1 cellular context compared by ENCODE assay signal in genomic region chr14:53979747-53980642, GRCh38.
TF ChIP-seq lines count a peak whose summit lies in the region.

No MANE protein-coding gene starts in this region.

TF ChIP-seq in HepG2, 621 proteins besides CTCF, POLR2A, EP300 and RAD21 (continued from another document and continues in another):
- TF ChIP-seq, protein P1, sequence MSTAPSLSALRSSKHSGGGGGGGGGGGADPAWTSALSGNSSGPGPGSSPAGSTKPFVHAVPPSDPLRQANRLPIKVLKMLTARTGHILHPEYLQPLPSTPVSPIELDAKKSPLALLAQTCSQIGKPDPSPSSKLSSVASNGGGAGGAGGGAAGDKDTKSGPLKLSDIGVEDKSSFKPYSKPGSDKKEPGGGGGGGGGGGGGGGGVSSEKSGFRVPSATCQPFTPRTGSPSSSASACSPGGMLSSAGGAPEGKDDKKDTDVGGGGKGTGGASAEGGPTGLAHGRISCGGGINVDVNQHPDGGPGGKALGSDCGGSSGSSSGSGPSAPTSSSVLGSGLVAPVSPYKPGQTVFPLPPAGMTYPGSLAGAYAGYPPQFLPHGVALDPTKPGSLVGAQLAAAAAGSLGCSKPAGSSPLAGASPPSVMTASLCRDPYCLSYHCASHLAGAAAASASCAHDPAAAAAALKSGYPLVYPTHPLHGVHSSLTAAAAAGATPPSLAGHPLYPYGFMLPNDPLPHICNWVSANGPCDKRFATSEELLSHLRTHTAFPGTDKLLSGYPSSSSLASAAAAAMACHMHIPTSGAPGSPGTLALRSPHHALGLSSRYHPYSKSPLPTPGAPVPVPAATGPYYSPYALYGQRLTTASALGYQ (CRISPR knock-in tag; IDR thresholded peaks at IDR 0.05), result peak; percentile 65; the same call in 1 of the 2 replicates
- peak; percentile 76; the same call in 1 of the 2 replicates for TF ChIP-seq MEIS1 (CRISPR knock-in tag; IDR thresholded peaks at IDR 0.05; ENCODE audit: borderline replicate concordance)
- TF ChIP-seq, protein P2, sequence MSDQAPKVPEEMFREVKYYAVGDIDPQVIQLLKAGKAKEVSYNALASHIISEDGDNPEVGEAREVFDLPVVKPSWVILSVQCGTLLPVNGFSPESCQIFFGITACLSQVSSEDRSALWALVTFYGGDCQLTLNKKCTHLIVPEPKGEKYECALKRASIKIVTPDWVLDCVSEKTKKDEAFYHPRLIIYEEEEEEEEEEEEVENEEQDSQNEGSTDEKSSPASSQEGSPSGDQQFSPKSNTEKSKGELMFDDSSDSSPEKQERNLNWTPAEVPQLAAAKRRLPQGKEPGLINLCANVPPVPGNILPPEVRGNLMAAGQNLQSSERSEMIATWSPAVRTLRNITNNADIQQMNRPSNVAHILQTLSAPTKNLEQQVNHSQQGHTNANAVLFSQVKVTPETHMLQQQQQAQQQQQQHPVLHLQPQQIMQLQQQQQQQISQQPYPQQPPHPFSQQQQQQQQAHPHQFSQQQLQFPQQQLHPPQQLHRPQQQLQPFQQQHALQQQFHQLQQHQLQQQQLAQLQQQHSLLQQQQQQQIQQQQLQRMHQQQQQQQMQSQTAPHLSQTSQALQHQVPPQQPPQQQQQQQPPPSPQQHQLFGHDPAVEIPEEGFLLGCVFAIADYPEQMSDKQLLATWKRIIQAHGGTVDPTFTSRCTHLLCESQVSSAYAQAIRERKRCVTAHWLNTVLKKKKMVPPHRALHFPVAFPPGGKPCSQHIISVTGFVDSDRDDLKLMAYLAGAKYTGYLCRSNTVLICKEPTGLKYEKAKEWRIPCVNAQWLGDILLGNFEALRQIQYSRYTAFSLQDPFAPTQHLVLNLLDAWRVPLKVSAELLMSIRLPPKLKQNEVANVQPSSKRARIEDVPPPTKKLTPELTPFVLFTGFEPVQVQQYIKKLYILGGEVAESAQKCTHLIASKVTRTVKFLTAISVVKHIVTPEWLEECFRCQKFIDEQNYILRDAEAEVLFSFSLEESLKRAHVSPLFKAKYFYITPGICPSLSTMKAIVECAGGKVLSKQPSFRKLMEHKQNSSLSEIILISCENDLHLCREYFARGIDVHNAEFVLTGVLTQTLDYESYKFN (CRISPR knock-in tag; conservative IDR thresholded peaks at IDR 0.05), result peak; percentile 90
- TF ChIP-seq ZNF614 (CRISPR knock-in tag; IDR thresholded peaks at IDR 0.05; ENCODE audit: borderline replicate concordance), result peak; percentile 62; the same call in 1 of the 2 replicates
- TF ChIP-seq POLR2AphosphoS5 (IDR thresholded peaks at IDR 0.05; ENCODE audit: low read depth, low read length), result no peak
- TF ChIP-seq, protein P3, sequence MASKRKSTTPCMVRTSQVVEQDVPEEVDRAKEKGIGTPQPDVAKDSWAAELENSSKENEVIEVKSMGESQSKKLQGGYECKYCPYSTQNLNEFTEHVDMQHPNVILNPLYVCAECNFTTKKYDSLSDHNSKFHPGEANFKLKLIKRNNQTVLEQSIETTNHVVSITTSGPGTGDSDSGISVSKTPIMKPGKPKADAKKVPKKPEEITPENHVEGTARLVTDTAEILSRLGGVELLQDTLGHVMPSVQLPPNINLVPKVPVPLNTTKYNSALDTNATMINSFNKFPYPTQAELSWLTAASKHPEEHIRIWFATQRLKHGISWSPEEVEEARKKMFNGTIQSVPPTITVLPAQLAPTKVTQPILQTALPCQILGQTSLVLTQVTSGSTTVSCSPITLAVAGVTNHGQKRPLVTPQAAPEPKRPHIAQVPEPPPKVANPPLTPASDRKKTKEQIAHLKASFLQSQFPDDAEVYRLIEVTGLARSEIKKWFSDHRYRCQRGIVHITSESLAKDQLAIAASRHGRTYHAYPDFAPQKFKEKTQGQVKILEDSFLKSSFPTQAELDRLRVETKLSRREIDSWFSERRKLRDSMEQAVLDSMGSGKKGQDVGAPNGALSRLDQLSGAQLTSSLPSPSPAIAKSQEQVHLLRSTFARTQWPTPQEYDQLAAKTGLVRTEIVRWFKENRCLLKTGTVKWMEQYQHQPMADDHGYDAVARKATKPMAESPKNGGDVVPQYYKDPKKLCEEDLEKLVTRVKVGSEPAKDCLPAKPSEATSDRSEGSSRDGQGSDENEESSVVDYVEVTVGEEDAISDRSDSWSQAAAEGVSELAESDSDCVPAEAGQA (IDR thresholded peaks at IDR 0.05; ENCODE audit: low read depth), result no peak
- TF ChIP-seq, protein P3 (CRISPR knock-in tag; IDR thresholded peaks at IDR 0.05; ENCODE audit: borderline replicate concordance), result peak; percentile 25; the same call in 1 of the 2 replicates
- no peak; the same call in 1 of the 2 replicates for TF ChIP-seq MED13 (CRISPR knock-in tag; IDR thresholded peaks at IDR 0.05)
- TF ChIP-seq STAG1 (CRISPR knock-in tag; IDR thresholded peaks at IDR 0.05), result peak; percentile 31
- TF ChIP-seq ADNP (CRISPR knock-in tag; IDR thresholded peaks at IDR 0.05), result peak; percentile 77; the same call in 1 of the 2 replicates
- TF ChIP-seq GFI1 (CRISPR knock-in tag; IDR thresholded peaks at IDR 0.05; ENCODE audit: borderline replicate concordance), result peak; percentile 88
- TF ChIP-seq ZNF256 (CRISPR knock-in tag; conservative IDR thresholded peaks at IDR 0.05), result no peak
- peak; percentile 67; the same call in 1 of the 2 replicates for TF ChIP-seq MAFF (IDR thresholded peaks at IDR 0.05; ENCODE audit: low read depth, low read length)
- peak; percentile 21; the same call in 1 of the 2 replicates for TF ChIP-seq MXD3 (CRISPR knock-in tag; IDR thresholded peaks at IDR 0.05)
- TF ChIP-seq, protein P4, sequence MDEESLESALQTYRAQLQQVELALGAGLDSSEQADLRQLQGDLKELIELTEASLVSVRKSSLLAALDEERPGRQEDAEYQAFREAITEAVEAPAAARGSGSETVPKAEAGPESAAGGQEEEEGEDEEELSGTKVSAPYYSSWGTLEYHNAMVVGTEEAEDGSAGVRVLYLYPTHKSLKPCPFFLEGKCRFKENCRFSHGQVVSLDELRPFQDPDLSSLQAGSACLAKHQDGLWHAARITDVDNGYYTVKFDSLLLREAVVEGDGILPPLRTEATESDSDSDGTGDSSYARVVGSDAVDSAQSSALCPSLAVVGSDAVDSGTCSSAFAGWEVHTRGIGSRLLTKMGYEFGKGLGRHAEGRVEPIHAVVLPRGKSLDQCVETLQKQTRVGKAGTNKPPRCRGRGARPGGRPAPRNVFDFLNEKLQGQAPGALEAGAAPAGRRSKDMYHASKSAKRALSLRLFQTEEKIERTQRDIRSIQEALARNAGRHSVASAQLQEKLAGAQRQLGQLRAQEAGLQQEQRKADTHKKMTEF (CRISPR knock-in tag; IDR thresholded peaks at IDR 0.05), result peak; percentile 82
- TF ChIP-seq STAT5B (CRISPR knock-in tag; IDR thresholded peaks at IDR 0.05), result no peak
- 0 out of 2 replicates have a peak, but pooled peaks have one; percentile 48 for TF ChIP-seq SMAD3 (CRISPR knock-in tag; IDR thresholded peaks at IDR 0.05)
- peak; percentile 90 for TF ChIP-seq JUND (CRISPR knock-in tag; IDR thresholded peaks at IDR 0.05)
- peak; percentile 70 for TF ChIP-seq MIXL1 (CRISPR knock-in tag; IDR thresholded peaks at IDR 0.05)
- 0 out of 2 replicates have a peak, but pooled peaks have one; percentile 11 for TF ChIP-seq SMC3 (IDR thresholded peaks at IDR 0.05; ENCODE audit: low read length)
- TF ChIP-seq HDAC1 (CRISPR knock-in tag; IDR thresholded peaks at IDR 0.05), result peak; percentile 89
- TF ChIP-seq PAF1 (CRISPR knock-in tag; IDR thresholded peaks at IDR 0.05), result no peak
- TF ChIP-seq ZNF331 (CRISPR knock-in tag; IDR thresholded peaks at IDR 0.05), result peak; percentile 90
- TF ChIP-seq PITX1 (CRISPR knock-in tag; IDR thresholded peaks at IDR 0.05), result 0 out of 2 replicates have a peak, but pooled peaks have one; percentile 63
- TF ChIP-seq ELF4 (CRISPR knock-in tag; IDR thresholded peaks at IDR 0.05; ENCODE audit: borderline replicate concordance), result peak; percentile 33; the same call in 1 of the 2 replicates
- no peak for TF ChIP-seq ZFP41 (CRISPR knock-in tag; IDR thresholded peaks at IDR 0.05; ENCODE audit: borderline replicate concordance)
- TF ChIP-seq SOX13 (IDR thresholded peaks at IDR 0.05), result 0 out of 2 replicates have a peak, but pooled peaks have one; percentile 30
- peak in 1 of 2 experiments; percentile 86; a peak in 2 of 4 replicates for TF ChIP-seq SOX13 (CRISPR knock-in tag; conservative IDR thresholded peaks at IDR 0.05 in 1 of 2, IDR thresholded peaks at IDR 0.05 in 1 of 2)
- peak; percentile 72; the same call in 1 of the 2 replicates for TF ChIP-seq YEATS4 (CRISPR knock-in tag; IDR thresholded peaks at IDR 0.05; ENCODE audit: borderline replicate concordance)
- TF ChIP-seq ZMAT3 (CRISPR knock-in tag; conservative IDR thresholded peaks at IDR 0.05), result 0 out of 2 replicates have a peak, but pooled peaks have one; percentile 40
- no peak for TF ChIP-seq MATR3 (CRISPR knock-in tag; IDR thresholded peaks at IDR 0.05)
- no peak for TF ChIP-seq ZNF30 (CRISPR knock-in tag; IDR thresholded peaks at IDR 0.05)
- TF ChIP-seq NFYC (CRISPR knock-in tag; IDR thresholded peaks at IDR 0.05), result no peak
- TF ChIP-seq MAF1 (CRISPR knock-in tag; IDR thresholded peaks at IDR 0.05; ENCODE audit: borderline replicate concordance), result no peak
- TF ChIP-seq ESRRA (CRISPR knock-in tag; IDR thresholded peaks at IDR 0.05; ENCODE audit: low read depth), result no peak; the same call in none of the 2 replicates
- 0 out of 2 replicates have a peak, but pooled peaks have one; percentile 34 for TF ChIP-seq RFXAP (CRISPR knock-in tag; IDR thresholded peaks at IDR 0.05; ENCODE audit: borderline replicate concordance)
- TF ChIP-seq THAP11 (CRISPR knock-in tag; IDR thresholded peaks at IDR 0.05), result peak; percentile 61; the same call in 1 of the 2 replicates
- no peak for TF ChIP-seq ZSCAN12 (CRISPR knock-in tag; IDR thresholded peaks at IDR 0.05)
- TF ChIP-seq ZNF619 (CRISPR knock-in tag; IDR thresholded peaks at IDR 0.05), result no peak
- TF ChIP-seq ZNF382 (CRISPR knock-in tag; IDR thresholded peaks at IDR 0.05; ENCODE audit: borderline replicate concordance), result no peak
- TF ChIP-seq, protein P5, sequence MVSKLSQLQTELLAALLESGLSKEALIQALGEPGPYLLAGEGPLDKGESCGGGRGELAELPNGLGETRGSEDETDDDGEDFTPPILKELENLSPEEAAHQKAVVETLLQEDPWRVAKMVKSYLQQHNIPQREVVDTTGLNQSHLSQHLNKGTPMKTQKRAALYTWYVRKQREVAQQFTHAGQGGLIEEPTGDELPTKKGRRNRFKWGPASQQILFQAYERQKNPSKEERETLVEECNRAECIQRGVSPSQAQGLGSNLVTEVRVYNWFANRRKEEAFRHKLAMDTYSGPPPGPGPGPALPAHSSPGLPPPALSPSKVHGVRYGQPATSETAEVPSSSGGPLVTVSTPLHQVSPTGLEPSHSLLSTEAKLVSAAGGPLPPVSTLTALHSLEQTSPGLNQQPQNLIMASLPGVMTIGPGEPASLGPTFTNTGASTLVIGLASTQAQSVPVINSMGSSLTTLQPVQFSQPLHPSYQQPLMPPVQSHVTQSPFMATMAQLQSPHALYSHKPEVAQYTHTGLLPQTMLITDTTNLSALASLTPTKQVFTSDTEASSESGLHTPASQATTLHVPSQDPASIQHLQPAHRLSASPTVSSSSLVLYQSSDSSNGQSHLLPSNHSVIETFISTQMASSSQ (IDR thresholded peaks at IDR 0.05; ENCODE audit: low read depth), result peak; percentile 39; the same call in 1 of the 2 replicates
- TF ChIP-seq, protein P5 (CRISPR knock-in tag; IDR thresholded peaks at IDR 0.05; ENCODE audit: borderline replicate concordance), result peak; percentile 57; the same call in 1 of the 2 replicates
- peak; percentile 54 for TF ChIP-seq SIX4 (CRISPR knock-in tag; IDR thresholded peaks at IDR 0.05)
- TF ChIP-seq ZNF224 (CRISPR knock-in tag; IDR thresholded peaks at IDR 0.05), result no peak
- TF ChIP-seq ZEB1 (IDR thresholded peaks at IDR 0.05; ENCODE audit: insufficient replicate concordance, low read depth), result peak; percentile 51
- peak; percentile 75; the same call in 1 of the 2 replicates for TF ChIP-seq NCOR1 (IDR thresholded peaks at IDR 0.05; ENCODE audit: borderline replicate concordance, low read length)
- TF ChIP-seq EHMT2 (IDR thresholded peaks at IDR 0.05; ENCODE audit: borderline replicate concordance, low read depth, low read length), result no peak
